Comparison of ENCODE assay signal across 11 cellular contexts in the genomic region with DNA sequence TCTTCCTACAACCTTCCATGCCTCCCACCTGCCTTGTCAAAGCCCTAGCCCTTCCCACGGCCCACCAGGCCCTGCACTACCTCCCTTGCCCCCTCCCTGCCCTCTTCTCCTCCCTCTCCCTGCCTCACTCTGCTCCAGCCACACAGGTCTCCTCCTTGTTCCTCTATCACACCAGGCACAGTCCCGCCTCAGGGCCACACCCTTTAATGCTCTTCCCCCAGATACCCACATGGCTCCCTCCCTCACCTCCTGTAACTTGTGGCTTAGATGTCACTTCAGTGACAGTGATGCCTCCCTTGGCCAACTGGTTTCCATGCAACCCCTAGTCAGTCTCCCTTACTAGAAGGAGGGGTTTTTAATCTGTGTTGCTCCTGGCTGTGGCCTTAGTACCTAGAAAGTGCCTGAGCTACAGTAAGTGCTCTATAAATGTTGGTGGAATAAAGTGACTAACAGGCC. TPM values are rescaled to one million over a fixed set of nuclear protein-coding genes. Genes with fewer than 3 reads are reported as not detected.
DNase-seq lines count a peak whose midpoint lies in the region; ATAC-seq, FAIRE-seq and TF ChIP-seq lines count a peak whose summit lies in the region.
"Had no signal": no experiment of that assay in that cellular context is flagged by ENCODE, and none has a peak within 500 bp of the region (broad histone marks: within the 10 kb centered on the region; RNA-seq: fewer than 3 reads in every experiment).

No MANE protein-coding gene starts in this region.

- H3K4me1 Mint-ChIP-seq in CD14-positive monocyte: peaks cover 33% of the 10 kb centered on the region
- H3K4me1 Mint-ChIP-seq in activated naive CD8-positive, alpha-beta T cell (ENCODE audit: low read depth): peaks cover 28% of the 10 kb centered on the region
- peaks cover 12% of the 10 kb centered on the region for H3K4me1 Mint-ChIP-seq in mesothelial cell of epicardium

- H3K27ac ChIP-seq in Karpas-422 (ENCODE audit: low read length) (peak overlapping the region; percentile 51; the same call in 1 of the 2 replicates), stomach (no peak overlapping the region)

- H3K9me2 ChIP-seq in Karpas-422 (replicated peaks; ENCODE audit: insufficient read depth, low read length): no peaks in the 10 kb centered on the region

- H3K36me3 ChIP-seq in Karpas-422 (ENCODE audit: insufficient read depth, low read length) (no peaks in the 10 kb centered on the region), stomach (peaks cover 16 to 46% (median 40%) of the 10 kb centered on the region in 4 donors)

- DNase-seq in CD14-positive monocyte (ENCODE audit: low spot score) (no peak), Karpas-422 (no peak), mesothelial cell of epicardium (ENCODE audit: low spot score in 2 of 2, unreplicated experiment in 2 of 2) (no peak), GM19239 (ENCODE audit: insufficient read length, low spot score) (no peak), stomach (no peak)
- DNase-seq: H7 had no signal

- H4K20me1 ChIP-seq in Karpas-422 (ENCODE audit: insufficient read depth, low read depth, low read length): no peaks in the 10 kb centered on the region

- no peaks in the 10 kb centered on the region for H3K27me3 ChIP-seq in Karpas-422 (ENCODE audit: low read length)
- peaks cover 0 to 6% (median 0%) of the 10 kb centered on the region in 3 donors for H3K27me3 ChIP-seq in stomach

- no peak for FAIRE-seq in GM19239 (lab: Jason Lieb, UNC)

- intact Hi-C loops in CD14-positive monocyte (cut with micrococcal nuclease): no loop called here
- intact Hi-C loops in stomach (cut with DNase I; ENCODE audit: low total_unique reads): loop anchor here (10.0 kb wide), 1 partner anchor 196 kb away; a partner anchor contains a TSS

- H3K27ac Mint-ChIP-seq in CD14-positive monocyte (peak overlapping the region in 6 of 7 donors; percentile 43 to 77 (median 52)), mesothelial cell of epicardium (peak overlapping the region; percentile 61)
- H3K27ac Mint-ChIP-seq in activated naive CD8-positive, alpha-beta T cell: peak overlapping the region; percentile 34

- TF ChIP-seq CTCF in CD14-positive monocyte (IDR thresholded peaks at IDR 0.05): no peak
- no peak for TF ChIP-seq CTCF in mesothelial cell of epicardium (IDR thresholded peaks at IDR 0.05; ENCODE audit: unreplicated experiment)
- no peak for TF ChIP-seq CTCF in stomach (IDR thresholded peaks at IDR 0.05)

- peaks cover 21% of the 10 kb centered on the region for H3K4me1 ChIP-seq in Karpas-422 (ENCODE audit: low read length)
- H3K4me1 ChIP-seq in stomach: peaks cover 20 to 35% (median 31%) of the 10 kb centered on the region in 4 donors

- H3K9me3 Mint-ChIP-seq in CD14-positive monocyte (peaks cover 0 to 2% (median 0%) of the 10 kb centered on the region in 7 donors), mesothelial cell of epicardium (no peaks in the 10 kb centered on the region)
- H3K9me3 Mint-ChIP-seq in activated naive CD8-positive, alpha-beta T cell (ENCODE audit: low read depth): no peaks in the 10 kb centered on the region

- H3K36me3 Mint-ChIP-seq in CD14-positive monocyte: peaks cover 26 to 47% of the 10 kb centered on the region in 2 donors
- H3K36me3 Mint-ChIP-seq in activated naive CD8-positive, alpha-beta T cell: peaks cover 3% of the 10 kb centered on the region
- H3K36me3 Mint-ChIP-seq in mesothelial cell of epicardium: peaks cover 8% of the 10 kb centered on the region

- no peak overlapping the region for H2AFZ ChIP-seq in Karpas-422 (ENCODE audit: low read length)

- H3K4me3 Mint-ChIP-seq in CD14-positive monocyte: peak overlapping the region in 1 of 2 donors; percentile 51
- peak overlapping the region; percentile 98 for H3K4me3 Mint-ChIP-seq in activated naive CD8-positive, alpha-beta T cell
- peak overlapping the region; percentile 99 for H3K4me3 Mint-ChIP-seq in mesothelial cell of epicardium

- ATAC-seq in GM21447 (IDR thresholded peaks at IDR 0.05; ENCODE audit: unreplicated experiment): no peak
- ATAC-seq in GM21515 (IDR thresholded peaks at IDR 0.05; ENCODE audit: unreplicated experiment): no peak

- H3K9me3 ChIP-seq in Karpas-422 (ENCODE audit: low read length) (no peaks in the 10 kb centered on the region), stomach (no peaks in the 10 kb centered on the region)

- TF ChIP-seq EP300 in stomach (IDR thresholded peaks at IDR 0.05): no peak

- H3K4me3 ChIP-seq in Karpas-422 (ENCODE audit: low read length): peak overlapping the region; percentile 89
- peak overlapping the region in 2 of 4 donors; percentile 85 to 96 for H3K4me3 ChIP-seq in stomach

- TF ChIP-seq POLR2A in stomach (IDR thresholded peaks at IDR 0.05): no peak

- H3K4me2 ChIP-seq in Karpas-422 (ENCODE audit: low read depth, low read length, poor library complexity, severe bottlenecking): peak overlapping the region; percentile 99

- H3K27me3 Mint-ChIP-seq in CD14-positive monocyte (ENCODE audit: low read depth in 3 of 3) (peaks cover 0 to 4% (median 3%) of the 10 kb centered on the region in 3 donors), mesothelial cell of epicardium (ENCODE audit: low read depth) (peaks cover 5% of the 10 kb centered on the region)
- H3K27me3 Mint-ChIP-seq in activated naive CD8-positive, alpha-beta T cell: no peaks in the 10 kb centered on the region

- H3K9ac ChIP-seq in Karpas-422 (ENCODE audit: low read length): peak overlapping the region; percentile 87

- peaks cover 16% of the 10 kb centered on the region for H3K79me2 ChIP-seq in Karpas-422 (ENCODE audit: low read length)

- WGBS in stomach, 5 donors: 50 to 72% (median 58%) methylated on average over 2 of the region's 2 CpGs

RNA-seq across cellular contexts. Expression of a gene that starts 1.3 kb away (rescaled TPM):
- polyA plus RNA-seq in CD14-positive monocyte (1 to 10 TPM in 1 of 2 donors, under 1 TPM in 1; 0.57 to 1.2 TPM), stomach (10 to 100 TPM; 17.7 to 23.9 (median 19.5) TPM)
- 23.0 and 40.3 TPM in 2 replicates for total RNA-seq in Karpas-422 (2014; rRNA removed; shearing (Covaris generic); ENCODE audit: low replicate concordance)
- total RNA-seq in mesothelial cell of epicardium (25.4 to 31.9 TPM (median 25.6 TPM) in 3 replicates), stomach (100 to 1,000 TPM in 2 of 5 donors, 10 to 100 TPM in 3; 14.0 to 160 (median 28.0) TPM)

RNA-seq across cellular contexts. Expression of a gene that starts 1.4 kb away (rescaled TPM):
- polyA plus RNA-seq in CD14-positive monocyte: under 1 TPM in 1 of 2 donors, not detected in 1; 0.07 TPM
- 0.71 and 1.1 TPM in 2 replicates for total RNA-seq in Karpas-422 (2014; rRNA removed; shearing (Covaris generic); ENCODE audit: low replicate concordance)
- total RNA-seq in mesothelial cell of epicardium: 0.75 to 0.98 TPM (median 0.86 TPM) in 3 replicates
- total RNA-seq in stomach: 1 to 10 TPM in 3 of 5 donors, under 1 TPM in 1, not detected in 1; 0.29 to 6.1 (median 3.8) TPM
- polyA plus RNA-seq in stomach: 1 to 10 TPM; 1.6 to 2.3 (median 1.8) TPM

RNA-seq across cellular contexts. Expression of a gene that starts 27.6 kb away (rescaled TPM):
- polyA plus RNA-seq in CD14-positive monocyte: not detected
- not detected in 2 replicates for total RNA-seq in Karpas-422 (2014; rRNA removed; shearing (Covaris generic); ENCODE audit: low replicate concordance)
- total RNA-seq in mesothelial cell of epicardium: not detected in 3 replicates
- 1 to 10 TPM in 2 of 5 donors, not detected in 3; 1.1 to 7.0 TPM for total RNA-seq in stomach
- under 1 TPM; 0.03 to 0.61 (median 0.12) TPM for polyA plus RNA-seq in stomach
- total RNA-seq: H7, kidney epithelial cell, LHCN-M2 had no signal

RNA-seq across cellular contexts. Expression of a gene that starts 48.2 kb away (rescaled TPM):
- polyA plus RNA-seq in CD14-positive monocyte (under 1 TPM in 1 of 2 donors, not detected in 1; 0.14 TPM), stomach (1 to 10 TPM; 2.0 to 2.7 (median 2.7) TPM)
- not detected in 2 replicates for total RNA-seq in Karpas-422 (2014; rRNA removed; shearing (Covaris generic); ENCODE audit: low replicate concordance)
- total RNA-seq in mesothelial cell of epicardium (0.22 to 0.96 TPM (median 0.68 TPM) in 3 replicates), stomach (under 1 TPM in 1 of 5 donors, not detected in 4; 0.55 TPM)

RNA-seq across cellular contexts. Expression of a gene that starts 57.2 kb away (rescaled TPM):
- polyA plus RNA-seq in CD14-positive monocyte (10 to 100 TPM; 30.5 to 40.2 TPM), stomach (100 to 1,000 TPM; 137 to 162 (median 147) TPM)
- total RNA-seq in Karpas-422 (2014; rRNA removed; shearing (Covaris generic); ENCODE audit: low replicate concordance): 106 and 270 TPM in 2 replicates
- total RNA-seq in mesothelial cell of epicardium (147 to 161 TPM (median 152 TPM) in 3 replicates), stomach (100 to 1,000 TPM in 1 of 5 donors, 10 to 100 TPM in 4; 53.4 to 447 (median 84.3) TPM)
